ENCODE assay signal across 11 cellular contexts in the genomic region with DNA sequence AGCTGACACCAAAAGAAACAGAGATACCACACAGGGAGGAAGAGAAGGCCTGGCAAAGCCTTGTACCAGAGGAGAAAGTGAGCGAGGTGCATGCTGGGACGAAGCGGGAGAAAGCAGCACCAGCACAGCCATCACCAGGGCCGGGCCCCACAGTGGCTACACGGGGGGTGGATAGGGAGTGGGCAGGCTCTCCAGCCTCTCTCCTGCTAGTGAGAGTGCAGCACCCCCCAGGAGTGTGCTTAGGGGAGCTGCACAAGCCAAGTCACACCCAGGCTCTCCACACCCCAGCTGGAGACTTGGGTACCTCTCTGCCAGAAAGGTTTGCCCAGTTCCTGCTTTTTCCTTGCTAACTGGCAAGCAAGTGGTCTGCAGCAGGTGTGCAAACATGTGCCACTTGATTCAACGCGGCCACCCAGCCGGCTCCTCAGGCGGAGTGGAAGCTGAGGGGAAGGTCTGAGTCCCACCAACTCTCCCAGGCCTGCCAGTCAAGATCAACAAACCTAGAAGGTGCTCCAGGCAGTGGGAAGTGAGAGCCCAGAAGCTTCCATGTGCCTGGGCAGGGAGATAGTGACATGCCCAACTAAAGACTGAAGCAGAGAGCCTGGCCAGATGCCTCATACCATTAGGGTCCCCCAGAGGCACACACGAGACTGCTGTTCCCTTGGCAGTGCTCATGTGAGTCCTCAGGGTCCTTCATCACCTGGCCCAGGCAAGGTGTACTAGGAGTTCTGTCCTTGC.
DNase-seq lines count a peak whose midpoint lies in the region; ATAC-seq lines count a peak whose summit lies in the region.
"Had no signal": no experiment of that assay in that cellular context is flagged by ENCODE, and none has a peak within 500 bp of the region (broad histone marks: within the 10 kb centered on the region; RNA-seq: fewer than 3 reads in every experiment).

No MANE protein-coding gene starts in this region.

- H3K27ac Mint-ChIP-seq in stimulated activated memory B cell treated with anti-CD40 and anti-IgM and Interleukin-4, amounts not matched to agents 10 μg/mL and 1 μg/mL and 100 μg/mL, for 72 hours: peak overlapping the region; percentile 98

- no peak for ATAC-seq in stimulated activated memory B cell treated with anti-CD40 and anti-IgM and Interleukin-4, amounts not matched to agents 10 μg/mL and 1 μg/mL and 100 μg/mL, for 72 hours
- no peak for ATAC-seq in HG03135 (IDR thresholded peaks at IDR 0.05; ENCODE audit: unreplicated experiment)

- peaks cover 51% of the 10 kb centered on the region for H3K36me3 Mint-ChIP-seq in stimulated activated memory B cell treated with anti-CD40 and anti-IgM and Interleukin-4, amounts not matched to agents 10 μg/mL and 1 μg/mL and 100 μg/mL, for 72 hours

- no peak overlapping the region for H3K4me3 Mint-ChIP-seq in stimulated activated memory B cell treated with anti-CD40 and anti-IgM and Interleukin-4, amounts not matched to agents 10 μg/mL and 1 μg/mL and 100 μg/mL, for 72 hours

- peaks cover 93% of the 10 kb centered on the region for H3K4me1 Mint-ChIP-seq in stimulated activated memory B cell treated with anti-CD40 and anti-IgM and Interleukin-4, amounts not matched to agents 10 μg/mL and 1 μg/mL and 100 μg/mL, for 72 hours

- no peaks in the 10 kb centered on the region for H3K27me3 Mint-ChIP-seq in stimulated activated memory B cell treated with anti-CD40 and anti-IgM and Interleukin-4, amounts not matched to agents 10 μg/mL and 1 μg/mL and 100 μg/mL, for 72 hours

- peak; percentile 47 for DNase-seq in activated CD8-positive, alpha-beta memory T cell treated with anti-CD3 and anti-CD28 coated beads for 24 hours
- DNase-seq in activated CD8-positive, alpha-beta memory T cell treated with anti-CD3 and anti-CD28 coated beads, Interleukin-2, amount 50 U/mL, for 48 hours: no peak
- DNase-seq in NCI-H510A treated with DMSO at 0.1 percent for 48 hours (lab: John Stamatoyannopoulos, UW): peak; percentile 67
- DNase-seq in epidermal melanocyte (ENCODE audit: insufficient read length, low spot score): peak; percentile 10
- DNase-seq in GOT3 (lab: John Stamatoyannopoulos, UW): no peak
- DNase-seq in HuH-7 (ENCODE audit: low spot score): no peak
- DNase-seq: KG1, NCI-H226, spleen had no signal

- H3K9me3 Mint-ChIP-seq in stimulated activated memory B cell treated with anti-CD40 and anti-IgM and Interleukin-4, amounts not matched to agents 10 μg/mL and 1 μg/mL and 100 μg/mL, for 72 hours: no peaks in the 10 kb centered on the region

Comparison
In these comparisons a context has a peak if more than half of its experiments do, and no peak if none do; other contexts are left out.
1. DNase-seq: peak in activated CD8-positive, alpha-beta memory T cell treated with anti-CD3 and anti-CD28 coated beads for 24 hours (single experiment), NCI-H510A treated with DMSO at 0.1 percent for 48 hours (single experiment) and epidermal melanocyte (single experiment); none in activated CD8-positive, alpha-beta memory T cell treated with anti-CD3 and anti-CD28 coated beads, Interleukin-2, amount 50 U/mL, for 48 hours (single experiment), GOT3 (single experiment) and HuH-7 (single experiment).